ENCODE assay signal across 2 cellular contexts in the genomic region with DNA sequence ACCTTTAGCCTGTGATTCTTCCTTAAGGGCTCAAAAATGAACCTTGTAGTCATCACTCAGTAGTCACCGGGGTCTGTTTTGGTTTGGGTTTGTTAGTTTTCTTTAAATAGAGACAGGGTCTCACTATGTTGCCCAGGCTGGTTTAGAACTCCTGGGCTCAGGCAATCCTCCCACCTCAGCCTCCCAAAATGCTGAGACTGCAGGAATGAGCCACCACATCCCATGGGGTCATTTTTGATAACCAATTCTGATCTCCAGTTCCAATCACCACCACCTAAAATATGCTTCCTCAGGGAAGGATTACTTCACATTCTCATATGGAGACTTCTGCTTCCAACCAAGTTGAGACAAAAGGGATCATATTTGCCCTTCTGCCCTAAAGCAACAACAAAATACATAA.
A peak's percentile ranks its signal among the peaks of the same experiment; 100 is the strongest.
TF ChIP-seq lines count a peak whose summit lies in the region.

No MANE protein-coding gene starts in this region.

TF ChIP-seq in HepG2, 621 proteins besides CTCF, POLR2A, EP300 and RAD21:
- TF ChIP-seq ZNF274 (CRISPR knock-in tag; IDR thresholded peaks at IDR 0.05), result no peak
- no peak for TF ChIP-seq ETV5 (CRISPR knock-in tag; IDR thresholded peaks at IDR 0.05; ENCODE audit: borderline replicate concordance)
- TF ChIP-seq ZNF562 (CRISPR knock-in tag; IDR thresholded peaks at IDR 0.05; ENCODE audit: borderline replicate concordance), result no peak
- no peak for TF ChIP-seq ZFAT (CRISPR knock-in tag; conservative IDR thresholded peaks at IDR 0.05)
- TF ChIP-seq MAFK (conservative IDR thresholded peaks at IDR 0.05 in 1 of 2, IDR thresholded peaks at IDR 0.05 in 1 of 2; ENCODE audit: low read length in 2 of 2), result peak; percentile 38 to 59
- TF ChIP-seq, protein P1, sequence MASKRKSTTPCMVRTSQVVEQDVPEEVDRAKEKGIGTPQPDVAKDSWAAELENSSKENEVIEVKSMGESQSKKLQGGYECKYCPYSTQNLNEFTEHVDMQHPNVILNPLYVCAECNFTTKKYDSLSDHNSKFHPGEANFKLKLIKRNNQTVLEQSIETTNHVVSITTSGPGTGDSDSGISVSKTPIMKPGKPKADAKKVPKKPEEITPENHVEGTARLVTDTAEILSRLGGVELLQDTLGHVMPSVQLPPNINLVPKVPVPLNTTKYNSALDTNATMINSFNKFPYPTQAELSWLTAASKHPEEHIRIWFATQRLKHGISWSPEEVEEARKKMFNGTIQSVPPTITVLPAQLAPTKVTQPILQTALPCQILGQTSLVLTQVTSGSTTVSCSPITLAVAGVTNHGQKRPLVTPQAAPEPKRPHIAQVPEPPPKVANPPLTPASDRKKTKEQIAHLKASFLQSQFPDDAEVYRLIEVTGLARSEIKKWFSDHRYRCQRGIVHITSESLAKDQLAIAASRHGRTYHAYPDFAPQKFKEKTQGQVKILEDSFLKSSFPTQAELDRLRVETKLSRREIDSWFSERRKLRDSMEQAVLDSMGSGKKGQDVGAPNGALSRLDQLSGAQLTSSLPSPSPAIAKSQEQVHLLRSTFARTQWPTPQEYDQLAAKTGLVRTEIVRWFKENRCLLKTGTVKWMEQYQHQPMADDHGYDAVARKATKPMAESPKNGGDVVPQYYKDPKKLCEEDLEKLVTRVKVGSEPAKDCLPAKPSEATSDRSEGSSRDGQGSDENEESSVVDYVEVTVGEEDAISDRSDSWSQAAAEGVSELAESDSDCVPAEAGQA (IDR thresholded peaks at IDR 0.05; ENCODE audit: low read depth), result no peak
- TF ChIP-seq, protein P1 (CRISPR knock-in tag; IDR thresholded peaks at IDR 0.05; ENCODE audit: borderline replicate concordance), result no peak

TF ChIP-seq in K562, 482 proteins besides CTCF, POLR2A, EP300 and RAD21:
- TF ChIP-seq C11orf30 (IDR thresholded peaks at IDR 0.05; ENCODE audit: low read depth) (peak; percentile 49), ZNF316 (IDR thresholded peaks at IDR 0.05) (peak; percentile 71), OTX1 (CRISPR knock-in tag; IDR thresholded peaks at IDR 0.05) (no peak)
TF ChIP-seq in K562: peak in this region for 2.
